21 cellular contexts compared by ENCODE assay signal in genomic region chr3:104989878-104990277, GRCh38.
"Had no signal": no experiment of that assay in that cellular context is flagged by ENCODE, and none has a peak within 500 bp of the region (broad histone marks: within the 10 kb centered on the region; RNA-seq: fewer than 3 reads in every experiment).

No MANE protein-coding gene starts in this region.

- ATAC-seq: activated T-cell treated with anti-CD3 and anti-CD28 coated beads, Interleukin-2, amount 50 U/mL, for 72 hours; left colon; lower lobe of right lung had no signal

- H3K27me3 Mint-ChIP-seq: activated CD4-positive, alpha-beta memory T cell treated with anti-CD3 and anti-CD28 coated beads, Interleukin-2, amount 10 ng/mL, durations not matched to agents 7 days and 5 days; activated naive CD4-positive, alpha-beta T cell treated with anti-CD3 and anti-CD28 coated beads, Interleukin-2, amount 10 ng/mL, durations not matched to agents 7 days and 5 days; naive B cell had no signal

- H3K27ac ChIP-seq: esophagus squamous epithelium, heart right ventricle, lower lobe of right lung, neural progenitor cell, thoracic aorta, upper lobe of left lung had no signal

- H3K4me1 Mint-ChIP-seq: activated CD4-positive, alpha-beta memory T cell treated with anti-CD3 and anti-CD28 coated beads, Interleukin-2, amount 10 ng/mL, durations not matched to agents 7 days and 5 days; activated naive CD4-positive, alpha-beta T cell treated with anti-CD3 and anti-CD28 coated beads, Interleukin-2, amount 10 ng/mL, durations not matched to agents 7 days and 5 days; endodermal cell; naive B cell had no signal

- H3K36me3 Mint-ChIP-seq: activated naive CD4-positive, alpha-beta T cell treated with anti-CD3 and anti-CD28 coated beads, Interleukin-2, amount 10 ng/mL, durations not matched to agents 7 days and 5 days; naive B cell; neural progenitor cell had no signal

- H3K36me3 ChIP-seq: esophagus squamous epithelium, heart right ventricle, lower lobe of right lung, neural progenitor cell, thoracic aorta, upper lobe of left lung had no signal

- H3K9me3 Mint-ChIP-seq: activated CD4-positive, alpha-beta memory T cell treated with anti-CD3 and anti-CD28 coated beads, Interleukin-2, amount 10 ng/mL, durations not matched to agents 7 days and 5 days; activated naive CD4-positive, alpha-beta T cell treated with anti-CD3 and anti-CD28 coated beads, Interleukin-2, amount 10 ng/mL, durations not matched to agents 7 days and 5 days; activated T-cell treated with anti-CD3 and anti-CD28 coated beads, Interleukin-2, amount 50 U/mL, for 72 hours; endodermal cell; naive B cell; neural progenitor cell had no signal

- H3K9ac ChIP-seq: neural progenitor cell had no signal

- H3K4me3 ChIP-seq: esophagus squamous epithelium, heart right ventricle, lower lobe of right lung, neural progenitor cell, thoracic aorta, upper lobe of left lung had no signal

- H3K9me3 ChIP-seq: esophagus squamous epithelium, heart right ventricle, lower lobe of right lung, thoracic aorta, upper lobe of left lung had no signal

- H3K4me1 ChIP-seq: esophagus squamous epithelium, heart right ventricle, lower lobe of right lung, neural progenitor cell, upper lobe of left lung had no signal

- H2AFZ ChIP-seq: neural progenitor cell had no signal

- H3K27ac Mint-ChIP-seq: activated CD4-positive, alpha-beta memory T cell treated with anti-CD3 and anti-CD28 coated beads, Interleukin-2, amount 10 ng/mL, durations not matched to agents 7 days and 5 days; activated naive CD4-positive, alpha-beta T cell treated with anti-CD3 and anti-CD28 coated beads, Interleukin-2, amount 10 ng/mL, durations not matched to agents 7 days and 5 days; activated T-cell treated with anti-CD3 and anti-CD28 coated beads, Interleukin-2, amount 50 U/mL, for 72 hours; endodermal cell; naive B cell; neural progenitor cell had no signal

- H3K27me3 ChIP-seq: esophagus squamous epithelium, heart right ventricle, neural progenitor cell, upper lobe of left lung had no signal

- H3K4me3 Mint-ChIP-seq: activated CD4-positive, alpha-beta memory T cell treated with anti-CD3 and anti-CD28 coated beads, Interleukin-2, amount 10 ng/mL, durations not matched to agents 7 days and 5 days; activated naive CD4-positive, alpha-beta T cell treated with anti-CD3 and anti-CD28 coated beads, Interleukin-2, amount 10 ng/mL, durations not matched to agents 7 days and 5 days; activated T-cell treated with anti-CD3 and anti-CD28 coated beads, Interleukin-2, amount 50 U/mL, for 72 hours; endodermal cell; naive B cell; neural progenitor cell had no signal

- DNase-seq: activated CD4-positive, alpha-beta memory T cell treated with anti-CD3 and anti-CD28 coated beads, Interleukin-2, amount 10 ng/mL, durations not matched to agents 7 days and 5 days; activated CD4-positive, alpha-beta T cell treated with anti-CD3 and anti-CD28 coated beads for 4 hours; activated CD4-positive, CD25-positive, alpha-beta regulatory T cell; activated effector memory CD4-positive, alpha-beta T cell treated with Interleukin-2 at 50 U/mL for 16 hours; activated naive CD4-positive, alpha-beta T cell treated with anti-CD3 and anti-CD28 coated beads, Interleukin-2, amount 10 ng/mL, durations not matched to agents 7 days and 5 days; activated T-cell treated with anti-CD3 and anti-CD28 coated beads, Interleukin-2, amount 50 U/mL, for 72 hours; amygdala; cortex of kidney; endodermal cell; esophagus squamous epithelium; heart right ventricle; islet precursor cell; left colon; lower lobe of right lung; naive B cell; stimulated activated CD4-positive, alpha-beta T cell treated with anti-CD3 and anti-CD28 coated beads, Interleukin-4, amount 100 ng/mL, for 24 hours; stimulated activated naive CD4-positive, alpha-beta T cell treated with Interleukin-2 at 50 U/mL for 16 hours; T1000; upper lobe of left lung had no signal

- H3K4me2 ChIP-seq: neural progenitor cell had no signal
